ENCODE assay signal across 18 cellular contexts in genomic region chr7:159049266-159050025, GRCh38.
DNase-seq lines count a peak whose midpoint lies in the region; ATAC-seq and TF ChIP-seq lines count a peak whose summit lies in the region.
"Had no signal": no experiment of that assay in that cellular context is flagged by ENCODE, and none has a peak within 500 bp of the region (broad histone marks: within the 10 kb centered on the region; RNA-seq: fewer than 3 reads in every experiment).

No MANE protein-coding gene starts in this region.

- TF ChIP-seq CTCF in MM.1S (IDR thresholded peaks at IDR 0.05; ENCODE audit: low read length), result no peak
- no peak for TF ChIP-seq CTCF in lower lobe of right lung (IDR thresholded peaks at IDR 0.05)

- H3K9me2 ChIP-seq in MM.1S (replicated peaks; ENCODE audit: insufficient read depth, low read length), result no peaks in the 10 kb centered on the region

- H3K36me3 ChIP-seq in MM.1S (replicated peaks; ENCODE audit: insufficient read depth, low read length) (no peaks in the 10 kb centered on the region), lower lobe of right lung (no peaks in the 10 kb centered on the region)
- H3K36me3 ChIP-seq: cardiac muscle cell had no signal

- H3K79me2 ChIP-seq in MM.1S (ENCODE audit: low read length), result no peaks in the 10 kb centered on the region

- intact Hi-C loops in cardiac septum (cut with DNase I), result no loop called here
- intact Hi-C loops in Right ventricle myocardium superior (cut with DNase I), result loop anchor here (10.0 kb wide), 1 partner anchor 95 kb away; the partner anchor contains the start of gene VIPR2
- intact Hi-C loops in lower lobe of right lung (cut with DNase I), result no loop called here

- no peak overlapping the region for H3K4me3 ChIP-seq in MM.1S (ENCODE audit: low read length)
- no peak overlapping the region for H3K4me3 ChIP-seq in lower lobe of right lung
- H3K4me3 ChIP-seq: cardiac muscle cell, dorsolateral prefrontal cortex had no signal

- peaks cover 40% of the 10 kb centered on the region for H3F3A ChIP-seq in MM.1S (ENCODE audit: insufficient read depth, low read length)

- no peaks in the 10 kb centered on the region for H3K27me3 ChIP-seq in MM.1S (replicated peaks; ENCODE audit: insufficient read depth, low read length)
- no peaks in the 10 kb centered on the region for H3K27me3 ChIP-seq in lower lobe of right lung (ENCODE audit: low read depth)
- H3K27me3 ChIP-seq: cardiac muscle cell, foreskin keratinocyte had no signal

- H3K27ac ChIP-seq in MM.1S (ENCODE audit: low read length) (peak overlapping the region; percentile 78; the same call in 1 of the 2 replicates), lower lobe of right lung (no peak overlapping the region)
- H3K27ac ChIP-seq: cardiac muscle cell, dorsolateral prefrontal cortex, epithelial cell of prostate, foreskin keratinocyte had no signal

- H3K9me3 ChIP-seq in MM.1S (replicated peaks; ENCODE audit: insufficient read depth, low read length) (no peaks in the 10 kb centered on the region), lower lobe of right lung (no peaks in the 10 kb centered on the region)

- H3K9ac ChIP-seq in MM.1S (ENCODE audit: low read length), result no peak overlapping the region

- ATAC-seq in Right ventricle myocardium superior (ENCODE audit: poor library complexity), result no peak
- ATAC-seq in lower lobe of right lung, result no peak
- ATAC-seq in GM21360 (IDR thresholded peaks at IDR 0.05; ENCODE audit: unreplicated experiment), result no peak
- ATAC-seq: activated CD8-positive, alpha-beta T cell treated with anti-CD3 and anti-CD28 coated beads for 36 hours; foreskin keratinocyte; T-cell had no signal

- peak overlapping the region; percentile 48 for H2AFZ ChIP-seq in MM.1S (ENCODE audit: low read length)

- peak overlapping the region; percentile 24; the same call in 1 of the 2 replicates for H3K4me2 ChIP-seq in MM.1S (ENCODE audit: low read depth, low read length)

- H3K4me1 ChIP-seq in MM.1S (ENCODE audit: low read length), result peaks cover 50% of the 10 kb centered on the region
- H3K4me1 ChIP-seq in lower lobe of right lung, result no peaks in the 10 kb centered on the region
- H3K4me1 ChIP-seq: foreskin keratinocyte had no signal

- no peaks in the 10 kb centered on the region for H4K20me1 ChIP-seq in MM.1S (ENCODE audit: insufficient read depth, low read length)

- peak; percentile 49 for DNase-seq in cardiac septum (ENCODE audit: low spot score)
- no peak for DNase-seq in Right ventricle myocardium superior
- DNase-seq in MM.1S, result peak; percentile 89
- peak; percentile 20 for DNase-seq in lower lobe of right lung
- DNase-seq in GDM1 (lab: John Stamatoyannopoulos, UW), result no peak
- no peak for DNase-seq in NCI-H1930 (lab: John Stamatoyannopoulos, UW)
- DNase-seq: activated CD8-positive, alpha-beta T cell treated with anti-CD3 and anti-CD28 coated beads for 36 hours; amniotic stem cell; CD8-positive, alpha-beta memory T cell; foreskin keratinocyte; KG1; NCI-H1092 treated with DMSO at 0.1 percent for 48 hours; NCI-H510A treated with DMSO at 0.1 percent for 48 hours had no signal

Comparison
In these comparisons a context has a peak if more than half of its experiments do, and no peak if none do; other contexts are left out.
1. DNase-seq: peak in cardiac septum (single experiment), MM.1S (single experiment) and lower lobe of right lung (single experiment); none in Right ventricle myocardium superior (single experiment), GDM1 (single experiment) and NCI-H1930 (0 of 2).